ENCODE assay signal across 8 cellular contexts in genomic region chr11:133956650-133957633, GRCh38. TPM values are rescaled to one million over a fixed set of nuclear protein-coding genes. Genes with fewer than 3 reads are reported as not detected.
DNase-seq lines count a peak whose midpoint lies in the region; ATAC-seq, FAIRE-seq and TF ChIP-seq lines count a peak whose summit lies in the region.

IGSF9B (minus strand) TSS chr11:133956968; CDS start chr11:133956754, 214 bp downstream.

- intact Hi-C loops in ovary (cut with DNase I), result loop anchor here in 2 of 4 donors (5.0 to 10.0 kb wide), 2 partner anchors 78 to 90 kb away; no protein-coding TSS in a partner anchor

- peaks cover 11 to 16% of the 10 kb centered on the region in 2 donors for H3K36me3 Mint-ChIP-seq in activated naive CD4-positive, alpha-beta T cell treated with anti-CD3 and anti-CD28 coated beads, Interleukin-2, amount 50 U/mL, for 72 hours
- no peaks in the 10 kb centered on the region for H3K36me3 Mint-ChIP-seq in glutamatergic neuron (ENCODE audit: unreplicated experiment)

- no peak for TF ChIP-seq EP300 in ovary (IDR thresholded peaks at IDR 0.05)

- H3K4me1 Mint-ChIP-seq in glutamatergic neuron (ENCODE audit: low read depth, unreplicated experiment), result peaks cover 31% of the 10 kb centered on the region

- ATAC-seq in activated naive CD4-positive, alpha-beta T cell treated with anti-CD3 and anti-CD28 coated beads, Interleukin-2, amount 50 U/mL, for 72 hours, result peak; percentile 72 to 94
- peak; percentile 77 for ATAC-seq in thoracic aorta (ENCODE audit: insufficient number of reproducible peaks, low FRiP score, low read depth)

- FAIRE-seq in HTR-8/SVneo (lab: Jason Lieb, UNC), result peak; percentile 77

- H3K4me3 ChIP-seq in ovary (peak within 1 kb of the TSS; percentile 63), thoracic aorta (peak within 1 kb of the TSS; percentile 81)

- H3K27me3 Mint-ChIP-seq in glutamatergic neuron (ENCODE audit: unreplicated experiment), result peaks cover 19% of the 10 kb centered on the region

- H3K9me3 Mint-ChIP-seq in activated naive CD4-positive, alpha-beta T cell treated with anti-CD3 and anti-CD28 coated beads, Interleukin-2, amount 50 U/mL, for 72 hours, result no peaks in the 10 kb centered on the region
- H3K9me3 Mint-ChIP-seq in glutamatergic neuron (ENCODE audit: unreplicated experiment), result peaks cover 14% of the 10 kb centered on the region

- H3K4me3 Mint-ChIP-seq in glutamatergic neuron (ENCODE audit: unreplicated experiment), result peak within 1 kb of the TSS; percentile 85

- WGBS in ovary, 3 donors, result 0 to 1% (median 1%) methylated on average over 90 to 100 of the region's 100 CpGs

- H3K36me3 ChIP-seq in ovary, result no peaks in the 10 kb centered on the region
- H3K36me3 ChIP-seq in thoracic aorta, result no peaks in the 10 kb centered on the region

- no peaks in the 10 kb centered on the region for H3K9me3 ChIP-seq in ovary
- H3K9me3 ChIP-seq in thoracic aorta, result no peaks in the 10 kb centered on the region

- peak within 1 kb of the TSS; percentile 74 to 93 for H3K27ac Mint-ChIP-seq in activated naive CD4-positive, alpha-beta T cell treated with anti-CD3 and anti-CD28 coated beads, Interleukin-2, amount 50 U/mL, for 72 hours
- peak within 1 kb of the TSS; percentile 28 for H3K27ac Mint-ChIP-seq in glutamatergic neuron (ENCODE audit: unreplicated experiment)

- DNase-seq in COLO668 (lab: John Stamatoyannopoulos, UW; ENCODE audit: unreplicated experiment), result peak; percentile 94
- DNase-seq in GM20000 (ENCODE audit: low spot score), result peak; percentile 95
- DNase-seq in HTR-8/SVneo (ENCODE audit: insufficient read length, low spot score), result peak; percentile 91
- peak; percentile 81 for DNase-seq in SHP77 (lab: John Stamatoyannopoulos, UW)
- peak; percentile 93 to 96 for DNase-seq in activated naive CD4-positive, alpha-beta T cell treated with anti-CD3 and anti-CD28 coated beads, Interleukin-2, amount 50 U/mL, for 72 hours (ENCODE audit: low spot score in 2 of 2)
- peak; percentile 94 for DNase-seq in glutamatergic neuron
- DNase-seq in ovary, result peak; percentile 80 to 92 (median 83)
- no peak for DNase-seq in thoracic aorta (ENCODE audit: low spot score)

- H3K4me1 ChIP-seq in ovary (ENCODE audit: insufficient read depth), result no peaks in the 10 kb centered on the region
- peaks cover 5 to 43% of the 10 kb centered on the region in 2 donors for H3K4me1 ChIP-seq in thoracic aorta (ENCODE audit: control insufficient read depth in 1 of 2, low read depth in 2 of 2)

- H3K27ac ChIP-seq in ovary (peak within 1 kb of the TSS in 1 of 2 donors; percentile 54), thoracic aorta (peak within 1 kb of the TSS; percentile 93 to 94)

- H3K27me3 ChIP-seq in ovary, result no peaks in the 10 kb centered on the region
- H3K27me3 ChIP-seq in thoracic aorta (replicated peaks; ENCODE audit: insufficient read depth), result no peaks in the 10 kb centered on the region

- TF ChIP-seq POLR2A in ovary (IDR thresholded peaks at IDR 0.05), result no peak

- no peak for TF ChIP-seq CTCF in GM20000 (IDR thresholded peaks at IDR 0.05; ENCODE audit: extremely low read depth, missing control alignments)
- no peak for TF ChIP-seq CTCF in glutamatergic neuron (IDR thresholded peaks at IDR 0.05; ENCODE audit: partially characterized antibody, unreplicated experiment)
- TF ChIP-seq CTCF in ovary (IDR thresholded peaks at IDR 0.05), result peak in 1 of 3 donors; percentile 12
- no peak for TF ChIP-seq CTCF in thoracic aorta (IDR thresholded peaks at IDR 0.05)

RNA-seq across cellular contexts. Expression of gene IGSF9B, which starts in this region (rescaled TPM):
- total RNA-seq in activated naive CD4-positive, alpha-beta T cell treated with anti-CD3 and anti-CD28 coated beads, Interleukin-2, amount 50 U/mL, for 72 hours, result 100 to 1,000 TPM; 119 TPM
- total RNA-seq in glutamatergic neuron (ENCODE audit: unreplicated experiment) (209 TPM), ovary (10 to 100 TPM in 2 of 7 donors, 1 to 10 TPM in 4, under 1 TPM in 1; 0.48 to 15.4 (median 8.8) TPM), thoracic aorta (10 to 100 TPM; 67.1 to 77.2 TPM)
- polyA plus RNA-seq in ovary, result 1 to 10 TPM; 1.7 to 4.2 TPM

Comparison
In these comparisons a context has a peak if more than half of its experiments do, and no peak if none do; other contexts are left out.
1. RNA of gene IGSF9B (total RNA-seq): 209 TPM in glutamatergic neuron (single experiment), 119 TPM in activated naive CD4-positive, alpha-beta T cell treated with anti-CD3 and anti-CD28 coated beads, Interleukin-2, amount 50 U/mL, for 72 hours and 67.1 to 77.2 TPM in thoracic aorta; 0.48 to 15.4 TPM in ovary; every median in the first group is over 4 times any median in the second.